Comparison of ENCODE assay signal across 9 cellular contexts in genomic region chr3:51670053-51670666, GRCh38. TPM values are rescaled to one million over a fixed set of nuclear protein-coding genes. Genes with fewer than 3 reads are reported as not detected.
DNase-seq lines count a peak whose midpoint lies in the region; ATAC-seq and TF ChIP-seq lines count a peak whose summit lies in the region.
"Had no signal": no experiment of that assay in that cellular context is flagged by ENCODE, and none has a peak within 500 bp of the region (broad histone marks: within the 10 kb centered on the region; RNA-seq: fewer than 3 reads in every experiment).

No MANE protein-coding gene starts in this region.

- POLR2A ChIA-PET in CD8-positive, alpha-beta T cell (lab: Charles Lee) = interaction anchor here (0.6 to 5.4 kb wide), 4 partner anchors 11 to 170 kb away, joined by 4 to 47 read pairs (median 19); partner anchors contain the start of gene DCAF1
- POLR2A ChIA-PET in HEK293T (lab: Yijun Ruan, JAX) = interaction anchor here (1.2 to 6.8 kb wide), 3 partner anchors 12 to 170 kb away, joined by 3 to 75 read pairs (median 16); partner anchors contain the start of genes DCAF1 and RAD54L2

- peak overlapping the region; percentile 50; the same call in 1 of the 2 replicates for H2AFZ ChIP-seq in MM.1S (ENCODE audit: low read length)
- no peak overlapping the region for H2AFZ ChIP-seq in neural progenitor cell (replicated peaks)

- H3K4me3 Mint-ChIP-seq in CD8-positive, alpha-beta T cell = peak overlapping the region; percentile 89
- H3K4me3 Mint-ChIP-seq in neural progenitor cell = peak overlapping the region; percentile 86
- no peak overlapping the region for H3K4me3 Mint-ChIP-seq in chondrocyte (ENCODE audit: unreplicated experiment)

- ATAC-seq in CD8-positive, alpha-beta T cell = no peak

- H3K36me3 ChIP-seq in CD8-positive, alpha-beta T cell (ENCODE audit: insufficient read depth, low read length) = peaks cover under 1% of the 10 kb centered on the region
- no peaks in the 10 kb centered on the region for H3K36me3 ChIP-seq in MM.1S (replicated peaks; ENCODE audit: insufficient read depth, low read length)
- H3K36me3 ChIP-seq in neural progenitor cell = no peaks in the 10 kb centered on the region

- peak overlapping the region; percentile 95 for H3K4me3 ChIP-seq in CD8-positive, alpha-beta T cell (ENCODE audit: low read depth, low read length)
- peak overlapping the region; percentile 89 for H3K4me3 ChIP-seq in MM.1S (ENCODE audit: low read length)
- H3K4me3 ChIP-seq in neural progenitor cell = peak overlapping the region; percentile 67

- intact Hi-C loops in CD8-positive, alpha-beta T cell (cut with DNase I, micrococcal nuclease) = loop anchor here (1.0 to 10.0 kb wide), 5 partner anchors 285 to 1305 kb away; partner anchors contain the start of genes CACNA2D2 (in 1 of the 2) and MANF (in 1 of the 2)

- no peaks in the 10 kb centered on the region for H3K27me3 Mint-ChIP-seq in CD8-positive, alpha-beta T cell (ENCODE audit: low read depth)
- H3K27me3 Mint-ChIP-seq in neural progenitor cell (ENCODE audit: insufficient read depth, low read depth) (peaks cover 4% of the 10 kb centered on the region), chondrocyte (ENCODE audit: low read depth) (no peaks in the 10 kb centered on the region)

- H3K27ac ChIP-seq in CD8-positive, alpha-beta T cell (ENCODE audit: low read depth, low read length) = peak overlapping the region; percentile 67
- peak overlapping the region; percentile 82; the same call in 1 of the 2 replicates for H3K27ac ChIP-seq in MM.1S (ENCODE audit: low read length)
- peak overlapping the region; percentile 68 for H3K27ac ChIP-seq in caudate nucleus (ENCODE audit: low read depth, low read length)
- H3K27ac ChIP-seq in neural progenitor cell = no peak overlapping the region

- H3K79me2 ChIP-seq in MM.1S (ENCODE audit: low read length) (peaks cover 4% of the 10 kb centered on the region; the same call in 1 of the 2 replicates), neural progenitor cell (ENCODE audit: low read depth) (no peaks in the 10 kb centered on the region)

- H3K27ac Mint-ChIP-seq in CD8-positive, alpha-beta T cell = peak overlapping the region; percentile 88
- H3K27ac Mint-ChIP-seq in neural progenitor cell (no peak overlapping the region), chondrocyte (ENCODE audit: unreplicated experiment) (no peak overlapping the region)

- H4K20me1 ChIP-seq in MM.1S (ENCODE audit: insufficient read depth, low read length) = no peaks in the 10 kb centered on the region
- H4K20me1 ChIP-seq in neural progenitor cell (ENCODE audit: low read depth) = peaks cover 29% of the 10 kb centered on the region

- H3K4me1 ChIP-seq in CD8-positive, alpha-beta T cell (ENCODE audit: insufficient read depth, low read length) = peaks cover 49% of the 10 kb centered on the region
- H3K4me1 ChIP-seq in MM.1S (ENCODE audit: low read length) (peaks cover 15% of the 10 kb centered on the region), neural progenitor cell (no peaks in the 10 kb centered on the region)

- H3K36me3 Mint-ChIP-seq in CD8-positive, alpha-beta T cell = peaks cover 11% of the 10 kb centered on the region
- H3K36me3 Mint-ChIP-seq in neural progenitor cell (no peaks in the 10 kb centered on the region), chondrocyte (ENCODE audit: low read depth) (no peaks in the 10 kb centered on the region)

- no peaks in the 10 kb centered on the region for H3K9me2 ChIP-seq in MM.1S (replicated peaks; ENCODE audit: insufficient read depth, low read length)

- H3F3A ChIP-seq in MM.1S (ENCODE audit: insufficient read depth, low read length) (peaks cover 23% of the 10 kb centered on the region), neural progenitor cell (ENCODE audit: low read depth) (peaks cover 33% of the 10 kb centered on the region)

- peak overlapping the region; percentile 97 for H3K4me2 ChIP-seq in MM.1S (ENCODE audit: low read depth, low read length)
- peak overlapping the region; percentile 92 for H3K4me2 ChIP-seq in neural progenitor cell

- peaks cover 56% of the 10 kb centered on the region for H3K4me1 Mint-ChIP-seq in CD8-positive, alpha-beta T cell (ENCODE audit: low read depth)
- H3K4me1 Mint-ChIP-seq in neural progenitor cell (peaks cover 28% of the 10 kb centered on the region), chondrocyte (ENCODE audit: low read depth) (peaks cover 34% of the 10 kb centered on the region)

- H3K9me3 ChIP-seq in CD8-positive, alpha-beta T cell (ENCODE audit: low read length) = no peaks in the 10 kb centered on the region
- H3K9me3 ChIP-seq in MM.1S (replicated peaks; ENCODE audit: insufficient read depth, low read length) (no peaks in the 10 kb centered on the region), neural progenitor cell (ENCODE audit: low read depth) (no peaks in the 10 kb centered on the region)

- DNase-seq in CD8-positive, alpha-beta T cell = peak in 1 of 7 experiments; percentile 34
- DNase-seq in MM.1S (no peak), caudate nucleus (lab: John Stamatoyannopoulos, UW) (peak in 1 of 61 donors; percentile 28), neural progenitor cell (ENCODE audit: low spot score) (no peak), chondrocyte (ENCODE audit: low spot score) (no peak), cortex of kidney (lab: John Stamatoyannopoulos, UW) (no peak), HEK293T (ENCODE audit: extremely low spot score) (no peak), kidney glomerular epithelial cell (lab: John Stamatoyannopoulos, UW) (no peak)

- peak overlapping the region; percentile 55; the same call in 1 of the 2 replicates for H3K9ac ChIP-seq in MM.1S (ENCODE audit: low read length)
- no peak overlapping the region for H3K9ac ChIP-seq in neural progenitor cell

- CTCF ChIA-PET in CD8-positive, alpha-beta T cell (lab: Charles Lee) = interaction anchor here (0.5 to 8.0 kb wide), 29 partner anchors 11 to 280 kb away, joined by 3 to 163 read pairs (median 4); partner anchors contain the start of gene DCAF1
- CTCF ChIA-PET in HEK293T (lab: Yijun Ruan, JAX) = interaction anchor here (0.6 to 3.5 kb wide), 9 partner anchors 9 to 1054 kb away, joined by 3 to 53 read pairs (median 7); partner anchors contain the start of genes DCAF1 and RAD54L2

- no peaks in the 10 kb centered on the region for H3K27me3 ChIP-seq in CD8-positive, alpha-beta T cell (ENCODE audit: insufficient read depth, low read length)
- H3K27me3 ChIP-seq in MM.1S (replicated peaks; ENCODE audit: insufficient read depth, low read length) (no peaks in the 10 kb centered on the region), neural progenitor cell (peaks cover 39% of the 10 kb centered on the region)

- TF ChIP-seq CTCF in CD8-positive, alpha-beta T cell (IDR thresholded peaks at IDR 0.05) = no peak
- TF ChIP-seq CTCF in MM.1S (IDR thresholded peaks at IDR 0.05; ENCODE audit: low read length) = no peak
- TF ChIP-seq CTCF in neural progenitor cell (IDR thresholded peaks at IDR 0.05) = no peak
- TF ChIP-seq CTCF in chondrocyte (IDR thresholded peaks at IDR 0.05) = no peak

- H3K9me3 Mint-ChIP-seq in CD8-positive, alpha-beta T cell = no peaks in the 10 kb centered on the region
- no peaks in the 10 kb centered on the region for H3K9me3 Mint-ChIP-seq in neural progenitor cell
- no peaks in the 10 kb centered on the region for H3K9me3 Mint-ChIP-seq in chondrocyte (ENCODE audit: low read depth)

TF ChIP-seq in HEK293T, 16 proteins besides CTCF, POLR2A, EP300 and RAD21:
- TF ChIP-seq HDGF (IDR thresholded peaks at IDR 0.05; ENCODE audit: borderline replicate concordance) (no peak), L3MBTL2 (conservative IDR thresholded peaks at IDR 0.05) (no peak), CTBP1 (IDR thresholded peaks at IDR 0.05; ENCODE audit: borderline replicate concordance) (no peak), SUZ12 (IDR thresholded peaks at IDR 0.05) (no peak), LEF1 (IDR thresholded peaks at IDR 0.05; ENCODE audit: borderline replicate concordance) (no peak), ZNF384 (IDR thresholded peaks at IDR 0.05) (no peak), BHLHE40 (IDR thresholded peaks at IDR 0.05; ENCODE audit: borderline replicate concordance) (no peak), ARNT (IDR thresholded peaks at IDR 0.05) (no peak), PKNOX1 (IDR thresholded peaks at IDR 0.05) (no peak), NFRKB (IDR thresholded peaks at IDR 0.05) (no peak), FOXA1 (IDR thresholded peaks at IDR 0.05) (no peak), SP1 (IDR thresholded peaks at IDR 0.05) (no peak), FOXK2 (IDR thresholded peaks at IDR 0.05) (no peak), TARDBP (IDR thresholded peaks at IDR 0.05) (no peak), FOXM1 (IDR thresholded peaks at IDR 0.05; ENCODE audit: borderline replicate concordance) (no peak), ELF4 (IDR thresholded peaks at IDR 0.05) (no peak)

RNA-seq across cellular contexts. Expression of gene TEX264, which starts 0.9 kb away (rescaled TPM):
- total RNA-seq in CD8-positive, alpha-beta T cell = 10 to 100 TPM; 18.7 to 21.0 TPM
- total RNA-seq in neural progenitor cell (ENCODE audit: low replicate concordance) (0.54 and 2.8 TPM in 2 replicates), chondrocyte (43.0 to 45.0 TPM (median 45.0 TPM) in 3 replicates)

RNA-seq across cellular contexts. Expression of gene GRM2, which starts 36.7 kb away (rescaled TPM):
- total RNA-seq in CD8-positive, alpha-beta T cell = 1 to 10 TPM; 3.9 to 5.4 TPM
- total RNA-seq in neural progenitor cell (ENCODE audit: low replicate concordance) = 1.9 and 4.9 TPM in 2 replicates
- total RNA-seq in chondrocyte = 0.10 TPM in 2 of 3 replicates, not detected in the other
- total RNA-seq: M059J had no signal
